ENCODE assay signal across 17 cellular contexts in the genomic region with DNA sequence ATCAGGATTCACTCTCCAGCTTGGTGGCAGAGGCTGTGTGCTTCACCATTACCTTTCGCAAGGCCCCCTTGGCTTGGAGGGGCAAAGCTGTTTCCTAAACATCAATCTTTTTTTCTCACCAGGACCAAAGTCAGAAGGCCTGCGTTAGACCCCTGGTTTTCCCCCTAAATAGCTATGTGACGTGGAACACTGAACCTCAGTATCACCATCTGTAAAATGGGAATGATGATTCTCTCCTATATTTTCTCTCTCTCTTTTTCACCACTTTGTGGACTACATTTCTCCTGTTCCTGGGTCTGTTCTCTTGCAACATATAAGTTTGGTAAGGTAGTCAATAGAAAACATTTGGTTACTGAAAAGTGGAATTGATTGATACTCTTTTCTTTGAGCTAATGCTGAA.
"Had no signal": no experiment of that assay in that cellular context is flagged by ENCODE, and none has a peak within 500 bp of the region (broad histone marks: within the 10 kb centered on the region; RNA-seq: fewer than 3 reads in every experiment).

No MANE protein-coding gene starts in this region.

- H3K36me3 ChIP-seq: esophagus squamous epithelium, gastrocnemius medialis, heart left ventricle had no signal

- FAIRE-seq: keratinocyte, TTC549 had no signal

- DNase-seq: activated CD4-positive, alpha-beta T cell treated with anti-CD3 and anti-CD28 coated beads for 1 hour; activated CD4-positive, alpha-beta T cell treated with anti-CD3 and anti-CD28 coated beads, Interleukin-2, amount 50 U/mL, for 1 hour; activated CD8-positive, alpha-beta T cell treated with anti-CD3 and anti-CD28 coated beads, Interleukin-2, amount 10 ng/mL, durations not matched to agents 7 days and 5 days; activated gamma-delta T cell treated with Interleukin-2 at 50 U/mL for 16 hours; anterior cingulate cortex; dermis blood vessel endothelial cell; effector CD8-positive, alpha-beta T cell; esophagus squamous epithelium; gastrocnemius medialis; heart left ventricle; lower lobe of right lung; natural killer cell; T-helper 1 cell; testis had no signal

- H3K4me3 ChIP-seq: body of pancreas, esophagus squamous epithelium, gastrocnemius medialis, heart left ventricle, lower lobe of right lung, testis had no signal

- H3K27ac ChIP-seq: esophagus squamous epithelium, gastrocnemius medialis, lower lobe of right lung, testis had no signal

- H3K4me1 ChIP-seq: esophagus squamous epithelium, gastrocnemius medialis had no signal

- H3K9me3 ChIP-seq: body of pancreas, esophagus squamous epithelium, gastrocnemius medialis, heart left ventricle, lower lobe of right lung, testis had no signal

- H3K27me3 ChIP-seq: body of pancreas, gastrocnemius medialis, heart left ventricle, testis had no signal
